13 cellular contexts compared by ENCODE assay signal in the genomic region with DNA sequence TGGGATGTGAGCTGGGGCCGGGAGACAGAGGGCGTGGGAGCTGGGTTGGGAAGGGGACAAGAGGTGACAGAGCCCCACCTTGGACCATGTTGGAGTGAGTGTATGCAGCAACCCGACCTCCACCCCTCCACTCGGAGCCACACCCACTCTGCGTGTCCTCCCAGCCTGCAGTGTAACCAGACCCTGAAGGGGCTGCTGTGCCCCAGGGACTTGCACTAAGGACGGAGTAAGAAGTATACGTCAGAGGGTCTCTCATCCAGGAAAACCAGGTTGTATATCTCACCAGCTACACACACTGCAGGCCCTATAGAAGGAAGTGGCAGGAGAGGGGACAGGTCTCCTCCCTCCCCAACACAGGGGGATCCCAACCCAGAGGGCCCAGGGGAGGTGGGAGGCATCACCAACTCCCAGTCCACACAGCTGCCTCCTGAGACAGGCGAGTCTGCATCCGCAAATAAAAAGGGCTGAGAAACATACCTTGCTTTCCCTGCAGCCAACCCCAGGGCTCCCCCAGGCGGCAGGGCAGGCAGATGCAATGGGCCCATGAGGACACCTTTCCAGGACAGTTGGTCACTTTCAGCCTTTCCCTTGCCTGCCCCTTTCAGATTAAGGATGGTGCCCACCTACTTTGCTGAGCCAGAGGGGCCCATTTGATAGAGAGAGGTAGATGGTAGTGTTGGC.
"Had no signal": no experiment of that assay in that cellular context is flagged by ENCODE, and none has a peak within 500 bp of the region (broad histone marks: within the 10 kb centered on the region; RNA-seq: fewer than 3 reads in every experiment).

No MANE protein-coding gene starts in this region.

- H3K4me3 ChIP-seq: mucosa of descending colon, right atrium auricular region, tibial artery, uterus had no signal

- H3K27ac ChIP-seq: right atrium auricular region, tibial artery, uterus had no signal

- DNase-seq: activated CD4-positive, alpha-beta T cell treated with anti-CD3 and anti-CD28 coated beads, Interleukin-2, amount 10 ng/mL, durations not matched to agents 7 days and 5 days; activated CD8-positive, alpha-beta memory T cell treated with anti-CD3 and anti-CD28 coated beads for 24 hours; activated naive CD4-positive, alpha-beta T cell treated with anti-CD3 and anti-CD28 coated beads for 36 hours; foreskin melanocyte; head of caudate nucleus; left cardiac atrium; naive thymus-derived CD8-positive, alpha-beta T cell; nucleus accumbens; small intestine; tibial artery; uterus had no signal
